In the genomic region with DNA sequence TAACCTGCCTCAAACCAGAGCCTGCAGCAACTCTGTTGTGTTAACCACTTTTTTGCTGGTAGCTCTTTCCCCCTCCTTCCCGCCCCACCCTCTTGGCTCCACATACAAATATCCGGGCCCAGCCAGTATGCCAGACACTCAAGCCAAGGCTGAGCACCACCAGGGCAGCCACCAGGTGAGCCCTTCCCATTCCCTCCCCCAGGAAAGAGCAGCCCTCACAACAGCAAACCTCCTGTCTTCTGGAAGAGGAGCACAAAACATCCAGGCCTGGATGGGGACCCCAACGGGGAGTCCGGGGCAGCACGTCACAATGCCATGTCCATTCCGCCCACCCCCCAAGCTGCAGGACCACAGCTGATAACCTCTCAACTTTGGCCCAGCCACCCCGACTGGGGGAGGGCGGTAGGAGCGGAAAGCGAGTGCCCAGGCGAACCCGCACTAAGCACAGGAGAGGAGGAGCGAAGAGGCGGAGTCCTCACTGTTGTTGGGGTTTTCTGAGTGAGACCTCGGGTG, we compare ENCODE assay signal across 9 cellular contexts. TPM values are rescaled to one million over a fixed set of nuclear protein-coding genes. Genes with fewer than 3 reads are reported as not detected.
DNase-seq lines count a peak whose midpoint lies in the region; ATAC-seq, FAIRE-seq and TF ChIP-seq lines count a peak whose summit lies in the region.
"Had no signal": no experiment of that assay in that cellular context is flagged by ENCODE, and none has a peak within 500 bp of the region (broad histone marks: within the 10 kb centered on the region; RNA-seq: fewer than 3 reads in every experiment).

No MANE protein-coding gene starts in this region.

- no peak for TF ChIP-seq CTCF in CD8-positive, alpha-beta T cell (IDR thresholded peaks at IDR 0.05)
- TF ChIP-seq CTCF in H9 (conservative IDR thresholded peaks at IDR 0.05) (no peak), glutamatergic neuron (IDR thresholded peaks at IDR 0.05; ENCODE audit: partially characterized antibody, unreplicated experiment) (no peak)

- H2AFZ ChIP-seq in H9 (ENCODE audit: low read length), result no peak overlapping the region

- DNase-seq in CD8-positive, alpha-beta T cell, result peak; percentile 39 to 80 (median 55)
- DNase-seq in H9, result peak; percentile 69
- peak; percentile 43 for DNase-seq in OCI-M1 (lab: John Stamatoyannopoulos, UW)
- peak; percentile 87 for DNase-seq in activated effector memory CD4-positive, alpha-beta T cell treated with anti-CD3 and anti-CD28 coated beads, Interleukin-2, amount 50 U/mL, for 16 hours
- no peak for DNase-seq in glutamatergic neuron
- DNase-seq in posterior vena cava (ENCODE audit: low spot score), result peak; percentile 85
- DNase-seq in epidermal melanocyte (ENCODE audit: insufficient read length, low spot score), result no peak
- DNase-seq in H54 (ENCODE audit: insufficient read length, low spot score), result no peak

- no peak for FAIRE-seq in H54 (lab: Jason Lieb, UNC)
- FAIRE-seq: TTC549 had no signal

- peaks cover 49% of the 10 kb centered on the region for H3K4me1 Mint-ChIP-seq in CD8-positive, alpha-beta T cell (ENCODE audit: low read depth)
- H3K4me1 Mint-ChIP-seq in H9 (peaks cover 34 to 39% of the 10 kb centered on the region in 2 experiments), glutamatergic neuron (ENCODE audit: low read depth, unreplicated experiment) (peaks cover 33% of the 10 kb centered on the region)

- H4K5ac ChIP-seq in H9 (ENCODE audit: insufficient read length, low read depth, low read length), result no peak overlapping the region

- no peak overlapping the region for H2AK5ac ChIP-seq in H9 (ENCODE audit: insufficient read length, low read length)

- peaks cover 13% of the 10 kb centered on the region for H3K79me1 ChIP-seq in H9 (ENCODE audit: insufficient read depth, low read depth, low read length, poor library complexity, severe bottlenecking)

- no peak overlapping the region for H3K56ac ChIP-seq in H9 (ENCODE audit: insufficient read length, low read depth, low read length)

- peak overlapping the region; percentile 91 for H3K27ac Mint-ChIP-seq in CD8-positive, alpha-beta T cell
- H3K27ac Mint-ChIP-seq in H9 (peak overlapping the region; percentile 49 to 93 (median 61); a peak in 3 of 7 replicates), glutamatergic neuron (ENCODE audit: unreplicated experiment) (peak overlapping the region; percentile 69)

- H2BK5ac ChIP-seq in H9 (ENCODE audit: insufficient read length, low read length), result no peak overlapping the region

- no peak overlapping the region for H3K23ac ChIP-seq in H9 (ENCODE audit: insufficient read length, low read depth, low read length)

- peaks cover 39% of the 10 kb centered on the region for H3K36me3 Mint-ChIP-seq in CD8-positive, alpha-beta T cell
- H3K36me3 Mint-ChIP-seq in H9 (ENCODE audit: insufficient read depth in 1 of 3, low read depth in 3 of 3) (peaks cover 14 to 25% (median 23%) of the 10 kb centered on the region in 3 experiments), glutamatergic neuron (ENCODE audit: unreplicated experiment) (no peaks in the 10 kb centered on the region)

- H4K8ac ChIP-seq in H9 (replicated peaks; ENCODE audit: insufficient read length, low read depth, low read length), result no peak overlapping the region

- no peaks in the 10 kb centered on the region for H3K9me3 ChIP-seq in CD8-positive, alpha-beta T cell (ENCODE audit: low read length)
- H3K9me3 ChIP-seq in H9 (ENCODE audit: control insufficient read depth, low read depth, low read length), result no peaks in the 10 kb centered on the region

- peak overlapping the region; percentile 92 for H3K14ac ChIP-seq in H9 (ENCODE audit: insufficient read depth, low read length)

- H3K27me3 Mint-ChIP-seq in CD8-positive, alpha-beta T cell (ENCODE audit: low read depth), result no peaks in the 10 kb centered on the region
- H3K27me3 Mint-ChIP-seq in H9 (ENCODE audit: low read depth), result no peaks in the 10 kb centered on the region
- peaks cover 6% of the 10 kb centered on the region for H3K27me3 Mint-ChIP-seq in glutamatergic neuron (ENCODE audit: unreplicated experiment)

- POLR2A ChIA-PET in CD8-positive, alpha-beta T cell (lab: Charles Lee), result interaction anchor here (0.5 to 3.0 kb wide), 20 partner anchors 10 to 689 kb away, joined by 3 to 17 read pairs (median 4); a partner anchor contains a TSS

- H3K79me2 ChIP-seq in H9 (ENCODE audit: insufficient read depth, low read length), result peaks cover 13% of the 10 kb centered on the region; the same call in 1 of the 2 replicates

- H3K9me3 Mint-ChIP-seq in CD8-positive, alpha-beta T cell, result no peaks in the 10 kb centered on the region
- H3K9me3 Mint-ChIP-seq in H9, result no peaks in the 10 kb centered on the region; a peak in 1 of 5 replicates
- H3K9me3 Mint-ChIP-seq in glutamatergic neuron (ENCODE audit: unreplicated experiment), result peaks cover 6% of the 10 kb centered on the region

- H4K91ac ChIP-seq in H9 (ENCODE audit: insufficient read length, low read depth, low read length), result no peak overlapping the region

- peak overlapping the region; percentile 96 for H3K4me3 Mint-ChIP-seq in CD8-positive, alpha-beta T cell
- H3K4me3 Mint-ChIP-seq in H9 (peak overlapping the region; percentile 76 to 89), glutamatergic neuron (ENCODE audit: unreplicated experiment) (peak overlapping the region; percentile 89)

- ATAC-seq in CD8-positive, alpha-beta T cell, result peak; percentile 65

- no peak overlapping the region for H2BK12ac ChIP-seq in H9 (ENCODE audit: insufficient read length, low read depth, low read length)

- peak overlapping the region; percentile 61 for H3K9ac ChIP-seq in H9 (ENCODE audit: extremely low read depth, insufficient read length, low read length)

- no peaks in the 10 kb centered on the region for H4K20me1 ChIP-seq in H9 (ENCODE audit: control insufficient read depth, insufficient read depth, insufficient read length)

- peaks cover 17% of the 10 kb centered on the region for H3K36me3 ChIP-seq in CD8-positive, alpha-beta T cell (ENCODE audit: insufficient read depth, low read length)

- H3T11ph ChIP-seq in H9 (ENCODE audit: low read length), result no peak overlapping the region

- H3K4me2 ChIP-seq in H9 (ENCODE audit: insufficient read depth, insufficient read length, low read length), result peak overlapping the region; percentile 90

- peak overlapping the region; percentile 90 for H3K4me3 ChIP-seq in CD8-positive, alpha-beta T cell (ENCODE audit: low read depth, low read length)

- no peak overlapping the region for H3K4ac ChIP-seq in H9 (ENCODE audit: low read depth, low read length)

- H2BK20ac ChIP-seq in H9 (ENCODE audit: low read depth, low read length, poor library complexity, severe bottlenecking), result no peak overlapping the region

- H3K27ac ChIP-seq in CD8-positive, alpha-beta T cell (ENCODE audit: low read depth, low read length), result peak overlapping the region; percentile 71
- H3K27ac ChIP-seq in H9 (ENCODE audit: insufficient read length, low read depth, low read length), result no peak overlapping the region

- H3K4me1 ChIP-seq in CD8-positive, alpha-beta T cell (ENCODE audit: insufficient read depth, low read length), result peaks cover 57% of the 10 kb centered on the region
- H3K4me1 ChIP-seq in H9 (ENCODE audit: insufficient read depth, low read length), result peaks cover 5% of the 10 kb centered on the region; the same call in 1 of the 2 replicates

- CTCF ChIA-PET in CD8-positive, alpha-beta T cell (lab: Charles Lee), result interaction anchor here (0.6 to 2.6 kb wide), 14 partner anchors 32 to 306 kb away, joined by 3 to 9 read pairs (median 4); a partner anchor contains a TSS

- H3K27me3 ChIP-seq in CD8-positive, alpha-beta T cell (ENCODE audit: insufficient read depth, low read length), result no peaks in the 10 kb centered on the region
- H3K27me3 ChIP-seq in H9 (ENCODE audit: insufficient read depth, low read length), result no peaks in the 10 kb centered on the region

- no CpG with 5 or more reads among the region's 15 CpGs for WGBS in H9 (ENCODE audit: extremely low coverage, insufficient read length, low lambda C conversion rate)

- H2BK120ac ChIP-seq in H9 (ENCODE audit: low read depth, low read length, poor library complexity, severe bottlenecking), result no peak overlapping the region

- intact Hi-C loops in CD8-positive, alpha-beta T cell (cut with DNase I, micrococcal nuclease), result loop anchor here (1.0 to 5.0 kb wide), 16 partner anchors 26 to 1102 kb away; a partner anchor contains a TSS
- intact Hi-C loops in posterior vena cava (cut with DNase I), result no loop called here

- no peak for TF ChIP-seq POLR2A in H54 (IDR thresholded peaks at IDR 0.05; ENCODE audit: low read depth, low read length)

- peaks cover 15% of the 10 kb centered on the region for H3K23me2 ChIP-seq in H9 (ENCODE audit: insufficient read length, low read depth, low read length, poor library complexity, severe bottlenecking)

- H3K18ac ChIP-seq in H9 (ENCODE audit: insufficient read length, low read depth, low read length), result no peak overlapping the region

- no peak overlapping the region for H2BK15ac ChIP-seq in H9 (ENCODE audit: low read depth, low read length)

RNA-seq across cellular contexts. Expression of a gene that starts 0.8 kb away (rescaled TPM):
- 100 to 1,000 TPM; 136 to 140 TPM for total RNA-seq in CD8-positive, alpha-beta T cell
- total RNA-seq in H9 (2021) (58.6 and 63.3 TPM in 2 replicates), glutamatergic neuron (ENCODE audit: unreplicated experiment) (70.9 TPM), posterior vena cava (10 to 100 TPM; 32.1 to 43.2 TPM)

RNA-seq across cellular contexts. Expression of a gene that starts 0.9 kb away (rescaled TPM):
- not detected for total RNA-seq in CD8-positive, alpha-beta T cell
- total RNA-seq in H9 (2021), result not detected in 2 replicates
- not detected for total RNA-seq in glutamatergic neuron (ENCODE audit: unreplicated experiment)
- not detected for total RNA-seq in posterior vena cava

RNA-seq across cellular contexts. Expression of a gene that starts 8.2 kb away (rescaled TPM):
- 10 to 100 TPM; 25.3 to 25.4 TPM for total RNA-seq in CD8-positive, alpha-beta T cell
- total RNA-seq in H9 (2021) (6.6 and 8.5 TPM in 2 replicates), glutamatergic neuron (ENCODE audit: unreplicated experiment) (28.5 TPM), posterior vena cava (1 to 10 TPM; 4.2 to 6.0 TPM)

RNA-seq across cellular contexts. Expression of a gene that starts 36.2 kb away (rescaled TPM):
- total RNA-seq in CD8-positive, alpha-beta T cell, result under 1 TPM; 0.41 to 0.78 TPM
- total RNA-seq in H9 (2021), result not detected in 2 replicates
- not detected for total RNA-seq in glutamatergic neuron (ENCODE audit: unreplicated experiment)
- total RNA-seq in posterior vena cava, result under 1 TPM; 0.19 to 0.57 TPM

RNA-seq across cellular contexts. Expression of a gene that starts 54.0 kb away (rescaled TPM):
- 10 to 100 TPM; 66.9 to 68.8 TPM for total RNA-seq in CD8-positive, alpha-beta T cell
- total RNA-seq in H9 (2021) (174 and 177 TPM in 2 replicates), glutamatergic neuron (ENCODE audit: unreplicated experiment) (113 TPM), posterior vena cava (10 to 100 TPM; 57.6 to 65.5 TPM)

Comparison
In these comparisons a context has a peak if more than half of its experiments do, and no peak if none do; other contexts are left out.
1. DNase-seq: peak in CD8-positive, alpha-beta T cell (7 of 7), H9 (single experiment), OCI-M1 (single experiment), activated effector memory CD4-positive, alpha-beta T cell treated with anti-CD3 and anti-CD28 coated beads, Interleukin-2, amount 50 U/mL, for 16 hours (single experiment) and posterior vena cava (single experiment); none in glutamatergic neuron (single experiment), epidermal melanocyte (single experiment) and H54 (single experiment).
2. intact Hi-C loops: an anchor here in CD8-positive, alpha-beta T cell (1.0 to 5.0 kb wide); none called in posterior vena cava.
3. Peak in every context shown above with its lines, with median percentiles within 50 percentile points of each other: H3K27ac Mint-ChIP-seq and H3K4me3 Mint-ChIP-seq.